ENCODE assay signal across 1 cellular context in the genomic region with DNA sequence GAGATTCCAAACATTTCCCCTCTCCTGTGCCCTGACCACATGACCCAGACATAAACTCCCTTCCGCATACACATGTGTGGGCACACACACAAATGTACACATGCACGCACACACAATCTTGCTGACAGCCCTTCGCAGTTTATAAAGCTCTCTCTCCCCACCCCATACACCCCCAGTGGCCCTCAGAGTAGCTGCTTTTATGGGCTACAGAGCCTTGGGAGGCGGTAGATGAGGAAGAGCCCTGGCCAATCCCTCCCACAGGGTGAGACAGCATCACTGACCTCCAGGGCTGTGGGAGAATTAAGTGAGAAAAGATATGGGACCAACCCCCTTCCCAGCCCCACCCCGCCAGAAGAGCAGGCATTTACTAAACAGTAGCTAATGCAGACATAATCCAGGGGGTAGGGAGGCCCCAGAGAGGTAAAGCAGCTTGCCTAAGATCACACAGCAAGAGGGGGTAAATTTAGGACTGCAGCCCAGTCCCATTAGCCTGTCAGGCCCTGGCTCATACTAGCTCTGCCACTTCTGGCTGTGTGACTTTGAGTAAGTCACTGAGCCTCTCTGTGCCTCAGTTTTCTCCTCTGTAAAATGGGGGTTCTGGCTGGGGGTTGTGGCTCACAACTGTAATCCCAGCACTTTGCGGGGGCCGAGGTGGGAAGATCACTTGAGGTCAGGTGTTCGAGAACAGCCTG.
TF ChIP-seq lines count a peak whose summit lies in the region.

No MANE protein-coding gene starts in this region.

TF ChIP-seq in HepG2, 621 proteins besides CTCF, POLR2A, EP300 and RAD21 (continued from another document):
- TF ChIP-seq, protein P1, sequence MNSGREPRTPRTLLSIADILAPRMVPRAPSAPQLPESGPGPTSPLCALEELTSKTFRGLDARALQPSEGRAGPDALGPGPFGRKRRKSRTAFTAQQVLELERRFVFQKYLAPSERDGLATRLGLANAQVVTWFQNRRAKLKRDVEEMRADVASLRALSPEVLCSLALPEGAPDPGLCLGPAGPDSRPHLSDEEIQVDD (CRISPR knock-in tag; IDR thresholded peaks at IDR 0.05; ENCODE audit: borderline replicate concordance): no peak
- TF ChIP-seq ZNF460 (CRISPR knock-in tag; IDR thresholded peaks at IDR 0.05; ENCODE audit: borderline replicate concordance): no peak
- no peak for TF ChIP-seq SKI (IDR thresholded peaks at IDR 0.05; ENCODE audit: partially characterized antibody)
- TF ChIP-seq, protein P2, sequence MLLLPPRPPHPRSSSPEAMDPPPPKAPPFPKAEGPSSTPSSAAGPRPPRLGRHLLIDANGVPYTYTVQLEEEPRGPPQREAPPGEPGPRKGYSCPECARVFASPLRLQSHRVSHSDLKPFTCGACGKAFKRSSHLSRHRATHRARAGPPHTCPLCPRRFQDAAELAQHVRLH (CRISPR knock-in tag; IDR thresholded peaks at IDR 0.05; ENCODE audit: borderline replicate concordance, low read depth): no peak
- no peak for TF ChIP-seq ZNF326 (CRISPR knock-in tag; IDR thresholded peaks at IDR 0.05; ENCODE audit: borderline replicate concordance)
- TF ChIP-seq KLF11 (CRISPR knock-in tag; IDR thresholded peaks at IDR 0.05): no peak
- TF ChIP-seq FOXK2 (IDR thresholded peaks at IDR 0.05): no peak
